24 cellular contexts compared by ENCODE assay signal in genomic region chr4:133136833-133137232, GRCh38. TPM values are rescaled to one million over a fixed set of nuclear protein-coding genes. Genes with fewer than 3 reads are reported as not detected.
"Had no signal": no experiment of that assay in that cellular context is flagged by ENCODE, and none has a peak within 500 bp of the region (broad histone marks: within the 10 kb centered on the region; RNA-seq: fewer than 3 reads in every experiment).

No MANE protein-coding gene starts in this region.

- DNase-seq: dorsolateral prefrontal cortex; effector CD4-positive, alpha-beta T cell; foreskin fibroblast; gastrocnemius medialis; head of caudate nucleus; kidney; natural killer cell; occipital lobe; ovary; psoas muscle; right cardiac atrium; spleen; stimulated activated CD4-positive, alpha-beta T cell treated with anti-CD3 and anti-CD28 coated beads, Interleukin-4, amount 100 ng/mL, for 4 hours; transverse colon; upper lobe of right lung; uterus had no signal

- FAIRE-seq: kidney had no signal

- H3K27ac ChIP-seq: epithelial cell of prostate, gastrocnemius medialis, ovary, psoas muscle, skin epidermis, spleen, transverse colon, upper lobe of right lung, uterus had no signal

- H3K9me3 Mint-ChIP-seq: memory B cell; stimulated activated memory B cell treated with anti-CD40 and anti-IgM and Interleukin-4, amounts not matched to agents 10 μg/mL and 1 μg/mL and 100 μg/mL, for 72 hours; stimulated activated naive CD8-positive, alpha-beta T cell treated with anti-CD3 and anti-CD28 coated beads, Interleukin-15, Interleukin-2, amounts not matched to agents 100 ng/mL and 50 ng/mL, for 24 hours had no signal

- H3K4me3 ChIP-seq: gastrocnemius medialis, lung, ovary, psoas muscle, skin epidermis, spleen, transverse colon, upper lobe of right lung, uterus had no signal

- H3K9me3 ChIP-seq: gastrocnemius medialis, ovary, psoas muscle, spleen, transverse colon, upper lobe of right lung, uterus had no signal

- H3K27ac Mint-ChIP-seq: memory B cell; natural killer cell; stimulated activated memory B cell treated with anti-CD40 and anti-IgM and Interleukin-4, amounts not matched to agents 10 μg/mL and 1 μg/mL and 100 μg/mL, for 72 hours; stimulated activated naive CD8-positive, alpha-beta T cell treated with anti-CD3 and anti-CD28 coated beads, Interleukin-15, Interleukin-2, amounts not matched to agents 100 ng/mL and 50 ng/mL, for 24 hours had no signal

- H3K36me3 Mint-ChIP-seq: memory B cell; natural killer cell; stimulated activated memory B cell treated with anti-CD40 and anti-IgM and Interleukin-4, amounts not matched to agents 10 μg/mL and 1 μg/mL and 100 μg/mL, for 72 hours had no signal

- H3K4me1 Mint-ChIP-seq: memory B cell; natural killer cell; stimulated activated memory B cell treated with anti-CD40 and anti-IgM and Interleukin-4, amounts not matched to agents 10 μg/mL and 1 μg/mL and 100 μg/mL, for 72 hours had no signal

- H3K36me3 ChIP-seq: gastrocnemius medialis, ovary, spleen, transverse colon, upper lobe of right lung, uterus had no signal

- H3K4me1 ChIP-seq: gastrocnemius medialis, psoas muscle, spleen, transverse colon, upper lobe of right lung, uterus had no signal

- H3K27me3 Mint-ChIP-seq: memory B cell; stimulated activated memory B cell treated with anti-CD40 and anti-IgM and Interleukin-4, amounts not matched to agents 10 μg/mL and 1 μg/mL and 100 μg/mL, for 72 hours had no signal

- H3K27me3 ChIP-seq: dorsolateral prefrontal cortex, ovary, spleen, uterus had no signal

- ATAC-seq: esophagus mucosa; gastrocnemius medialis; left lobe of liver; natural killer cell; psoas muscle; right cardiac atrium; stimulated activated memory B cell treated with anti-CD40 and anti-IgM and Interleukin-4, amounts not matched to agents 10 μg/mL and 1 μg/mL and 100 μg/mL, for 72 hours; upper lobe of right lung had no signal

- H3K4me3 Mint-ChIP-seq: memory B cell; natural killer cell; stimulated activated memory B cell treated with anti-CD40 and anti-IgM and Interleukin-4, amounts not matched to agents 10 μg/mL and 1 μg/mL and 100 μg/mL, for 72 hours; stimulated activated naive CD8-positive, alpha-beta T cell treated with anti-CD3 and anti-CD28 coated beads, Interleukin-15, Interleukin-2, amounts not matched to agents 100 ng/mL and 50 ng/mL, for 24 hours had no signal

RNA-seq across cellular contexts. Expression of gene PCDH10, which starts 12.3 kb away (rescaled TPM):
- total RNA-seq: left lobe of liver, natural killer cell had no signal
